Comparison of ENCODE assay signal across 10 cellular contexts in genomic region chr15:78951841-78952238, GRCh38. TPM values are rescaled to one million over a fixed set of nuclear protein-coding genes. Genes with fewer than 3 reads are reported as not detected.
DNase-seq lines count a peak whose midpoint lies in the region; ATAC-seq and TF ChIP-seq lines count a peak whose summit lies in the region.
"Had no signal": no experiment of that assay in that cellular context is flagged by ENCODE, and none has a peak within 500 bp of the region (broad histone marks: within the 10 kb centered on the region; RNA-seq: fewer than 3 reads in every experiment).

No MANE protein-coding gene starts in this region.

- H3K4me1 Mint-ChIP-seq in activated CD4-positive, alpha-beta memory T cell treated with anti-CD3 and anti-CD28 coated beads, Interleukin-2, amount 10 ng/mL, durations not matched to agents 7 days and 5 days = peaks cover 19% of the 10 kb centered on the region
- peaks cover 9% of the 10 kb centered on the region for H3K4me1 Mint-ChIP-seq in activated CD4-positive, alpha-beta memory T cell treated with anti-CD3 and anti-CD28 coated beads for 36 hours (ENCODE audit: low read depth)
- H3K4me1 Mint-ChIP-seq in T-helper 17 cell = peaks cover 17% of the 10 kb centered on the region
- peaks cover 6% of the 10 kb centered on the region for H3K4me1 Mint-ChIP-seq in activated naive CD4-positive, alpha-beta T cell treated with anti-CD3 and anti-CD28 coated beads for 36 hours (ENCODE audit: low read depth)

- ATAC-seq in T-helper 17 cell (no peak), upper lobe of left lung (ENCODE audit: low FRiP score in 2 of 2) (peak; percentile 60 to 85), GM18858 (IDR thresholded peaks at IDR 0.05; ENCODE audit: unreplicated experiment) (no peak), HG02571 (IDR thresholded peaks at IDR 0.05; ENCODE audit: unreplicated experiment) (no peak)

- H3K9me3 ChIP-seq in T-helper 17 cell (ENCODE audit: control insufficient read depth, low read length, poor library complexity, severe bottlenecking) = no peaks in the 10 kb centered on the region
- no peaks in the 10 kb centered on the region for H3K9me3 ChIP-seq in upper lobe of left lung

- no peaks in the 10 kb centered on the region for H3K36me3 Mint-ChIP-seq in activated CD4-positive, alpha-beta memory T cell treated with anti-CD3 and anti-CD28 coated beads, Interleukin-2, amount 10 ng/mL, durations not matched to agents 7 days and 5 days (ENCODE audit: low read depth)
- no peaks in the 10 kb centered on the region for H3K36me3 Mint-ChIP-seq in activated CD4-positive, alpha-beta memory T cell treated with anti-CD3 and anti-CD28 coated beads for 36 hours
- H3K36me3 Mint-ChIP-seq in T-helper 17 cell (ENCODE audit: low read depth) = no peaks in the 10 kb centered on the region
- H3K36me3 Mint-ChIP-seq in activated naive CD4-positive, alpha-beta T cell treated with anti-CD3 and anti-CD28 coated beads for 36 hours (ENCODE audit: low read depth) = no peaks in the 10 kb centered on the region

- CTCF ChIA-PET in activated CD4-positive, alpha-beta memory T cell treated with anti-CD3 and anti-CD28 coated beads, Interleukin-2, amount 10 ng/mL, durations not matched to agents 7 days and 5 days (lab: Charles Lee) = no interaction called here
- CTCF ChIA-PET in activated CD4-positive, alpha-beta memory T cell treated with anti-CD3 and anti-CD28 coated beads for 36 hours (lab: Charles Lee) = no interaction called here
- CTCF ChIA-PET in activated naive CD4-positive, alpha-beta T cell treated with anti-CD3 and anti-CD28 coated beads for 36 hours (lab: Charles Lee) = no interaction called here

- H3K27me3 Mint-ChIP-seq in activated CD4-positive, alpha-beta memory T cell treated with anti-CD3 and anti-CD28 coated beads, Interleukin-2, amount 10 ng/mL, durations not matched to agents 7 days and 5 days = no peaks in the 10 kb centered on the region
- no peaks in the 10 kb centered on the region for H3K27me3 Mint-ChIP-seq in activated CD4-positive, alpha-beta memory T cell treated with anti-CD3 and anti-CD28 coated beads for 36 hours
- no peaks in the 10 kb centered on the region for H3K27me3 Mint-ChIP-seq in T-helper 17 cell
- H3K27me3 Mint-ChIP-seq in activated naive CD4-positive, alpha-beta T cell treated with anti-CD3 and anti-CD28 coated beads for 36 hours (ENCODE audit: low read depth) = no peaks in the 10 kb centered on the region

- H3K4me3 ChIP-seq in upper lobe of left lung = no peak overlapping the region

- POLR2A ChIA-PET in activated CD4-positive, alpha-beta memory T cell treated with anti-CD3 and anti-CD28 coated beads, Interleukin-2, amount 10 ng/mL, durations not matched to agents 7 days and 5 days (lab: Charles Lee) = no interaction called here
- POLR2A ChIA-PET in activated CD4-positive, alpha-beta memory T cell treated with anti-CD3 and anti-CD28 coated beads for 36 hours (lab: Charles Lee) = no interaction called here

- peak in 1 of 4 donors; percentile 54 for TF ChIP-seq POLR2A in upper lobe of left lung (IDR thresholded peaks at IDR 0.05)

- intact Hi-C loops in activated CD4-positive, alpha-beta memory T cell treated with anti-CD3 and anti-CD28 coated beads for 36 hours (cut with micrococcal nuclease) = no loop called here
- intact Hi-C loops in activated naive CD4-positive, alpha-beta T cell treated with anti-CD3 and anti-CD28 coated beads for 36 hours (cut with micrococcal nuclease) = no loop called here

- H3K27me3 ChIP-seq in upper lobe of left lung = no peaks in the 10 kb centered on the region
- H3K27me3 ChIP-seq: brain microvascular endothelial cell had no signal

- H3K27ac ChIP-seq in upper lobe of left lung = peak overlapping the region; percentile 79 to 89 (median 82)
- H3K27ac ChIP-seq: brain microvascular endothelial cell had no signal

- H3K36me3 ChIP-seq in upper lobe of left lung = no peaks in the 10 kb centered on the region
- H3K36me3 ChIP-seq: brain microvascular endothelial cell had no signal

- H3K9me3 Mint-ChIP-seq in activated CD4-positive, alpha-beta memory T cell treated with anti-CD3 and anti-CD28 coated beads, Interleukin-2, amount 10 ng/mL, durations not matched to agents 7 days and 5 days = no peaks in the 10 kb centered on the region
- no peaks in the 10 kb centered on the region for H3K9me3 Mint-ChIP-seq in activated CD4-positive, alpha-beta memory T cell treated with anti-CD3 and anti-CD28 coated beads for 36 hours
- H3K9me3 Mint-ChIP-seq in activated naive CD4-positive, alpha-beta T cell treated with anti-CD3 and anti-CD28 coated beads for 36 hours = no peaks in the 10 kb centered on the region
- H3K9me3 Mint-ChIP-seq: activated CD4-positive, alpha-beta T cell treated with anti-CD3 and anti-CD28 coated beads, Interleukin-2, amount 10 ng/mL, durations not matched to agents 24 days and 14 days had no signal

- no peak for TF ChIP-seq CTCF in upper lobe of left lung (IDR thresholded peaks at IDR 0.05)

- peak in 3 of 4 donors; percentile 74 to 97 (median 86) for TF ChIP-seq EP300 in upper lobe of left lung (IDR thresholded peaks at IDR 0.05)

- H3K27ac Mint-ChIP-seq in activated CD4-positive, alpha-beta memory T cell treated with anti-CD3 and anti-CD28 coated beads, Interleukin-2, amount 10 ng/mL, durations not matched to agents 7 days and 5 days = peak overlapping the region; percentile 40
- H3K27ac Mint-ChIP-seq in activated CD4-positive, alpha-beta memory T cell treated with anti-CD3 and anti-CD28 coated beads for 36 hours = no peak overlapping the region
- peak overlapping the region; percentile 57 for H3K27ac Mint-ChIP-seq in T-helper 17 cell
- H3K27ac Mint-ChIP-seq in activated naive CD4-positive, alpha-beta T cell treated with anti-CD3 and anti-CD28 coated beads for 36 hours = no peak overlapping the region
- H3K27ac Mint-ChIP-seq: activated CD4-positive, alpha-beta T cell treated with anti-CD3 and anti-CD28 coated beads, Interleukin-2, amount 10 ng/mL, durations not matched to agents 24 days and 14 days had no signal

- DNase-seq in activated CD4-positive, alpha-beta memory T cell treated with anti-CD3 and anti-CD28 coated beads, Interleukin-2, amount 10 ng/mL, durations not matched to agents 7 days and 5 days = no peak
- DNase-seq in activated CD4-positive, alpha-beta memory T cell treated with anti-CD3 and anti-CD28 coated beads for 36 hours = no peak
- no peak for DNase-seq in T-helper 17 cell
- peak; percentile 60 for DNase-seq in iris pigment epithelial cell (ENCODE audit: low read depth)
- DNase-seq in upper lobe of left lung = peak in 1 of 2 donors; percentile 75
- DNase-seq in activated naive CD4-positive, alpha-beta T cell treated with anti-CD3 and anti-CD28 coated beads for 36 hours = no peak
- DNase-seq: activated CD4-positive, alpha-beta T cell treated with anti-CD3 and anti-CD28 coated beads, Interleukin-2, amount 10 ng/mL, durations not matched to agents 24 days and 14 days; brain microvascular endothelial cell had no signal

- no peak overlapping the region for H3K4me3 Mint-ChIP-seq in activated CD4-positive, alpha-beta memory T cell treated with anti-CD3 and anti-CD28 coated beads, Interleukin-2, amount 10 ng/mL, durations not matched to agents 7 days and 5 days
- no peak overlapping the region for H3K4me3 Mint-ChIP-seq in activated CD4-positive, alpha-beta memory T cell treated with anti-CD3 and anti-CD28 coated beads for 36 hours
- H3K4me3 Mint-ChIP-seq in T-helper 17 cell = no peak overlapping the region
- H3K4me3 Mint-ChIP-seq in activated naive CD4-positive, alpha-beta T cell treated with anti-CD3 and anti-CD28 coated beads for 36 hours = no peak overlapping the region
- H3K4me3 Mint-ChIP-seq: activated CD4-positive, alpha-beta T cell treated with anti-CD3 and anti-CD28 coated beads, Interleukin-2, amount 10 ng/mL, durations not matched to agents 24 days and 14 days had no signal

- H3K4me1 ChIP-seq in upper lobe of left lung = peaks cover 18 to 24% (median 21%) of the 10 kb centered on the region in 4 donors

- 37 to 39% methylated on average over 4 of the region's 4 CpGs for WGBS in upper lobe of left lung, 2 donors

RNA-seq across cellular contexts. Expression of gene CTSH, which starts 7.0 kb away (rescaled TPM):
- 100 to 1,000 TPM; 257 to 273 TPM for total RNA-seq in activated CD4-positive, alpha-beta memory T cell treated with anti-CD3 and anti-CD28 coated beads, Interleukin-2, amount 10 ng/mL, durations not matched to agents 7 days and 5 days
- total RNA-seq in activated CD4-positive, alpha-beta memory T cell treated with anti-CD3 and anti-CD28 coated beads for 36 hours = 100 to 1,000 TPM; 127 to 132 TPM
- total RNA-seq in T-helper 17 cell (100 to 1,000 TPM; 109 to 116 TPM), upper lobe of left lung (1,000 to 10,000 TPM in 4 of 6 donors, 100 to 1,000 TPM in 2; 699 to 3,907 (median 1,498) TPM)
- 1 to 10 TPM; 4.7 to 5.1 TPM for total RNA-seq in activated naive CD4-positive, alpha-beta T cell treated with anti-CD3 and anti-CD28 coated beads for 36 hours

Comparison
In these comparisons a context has a peak if more than half of its experiments do, and no peak if none do; other contexts are left out.
1. H3K27ac Mint-ChIP-seq: peak in activated CD4-positive, alpha-beta memory T cell treated with anti-CD3 and anti-CD28 coated beads, Interleukin-2, amount 10 ng/mL, durations not matched to agents 7 days and 5 days (single experiment) and T-helper 17 cell (single experiment); none in activated CD4-positive, alpha-beta memory T cell treated with anti-CD3 and anti-CD28 coated beads for 36 hours (single experiment) and activated naive CD4-positive, alpha-beta T cell treated with anti-CD3 and anti-CD28 coated beads for 36 hours (single experiment).
2. ATAC-seq: peak in upper lobe of left lung (2 of 2); none in T-helper 17 cell (single experiment), GM18858 (single experiment) and HG02571 (single experiment).
3. RNA of gene CTSH, which starts 7.0 kb away (total RNA-seq): 699 to 3,907 TPM in upper lobe of left lung, 257 to 273 TPM in activated CD4-positive, alpha-beta memory T cell treated with anti-CD3 and anti-CD28 coated beads, Interleukin-2, amount 10 ng/mL, durations not matched to agents 7 days and 5 days, 127 to 132 TPM in activated CD4-positive, alpha-beta memory T cell treated with anti-CD3 and anti-CD28 coated beads for 36 hours and 109 to 116 TPM in T-helper 17 cell; 4.7 to 5.1 TPM in activated naive CD4-positive, alpha-beta T cell treated with anti-CD3 and anti-CD28 coated beads for 36 hours; every median in the first group is over 10 times any median in the second.